Comparison of ENCODE assay signal across 11 cellular contexts in genomic region chr10:70265032-70265689, GRCh38. TPM values are rescaled to one million over a fixed set of nuclear protein-coding genes. Genes with fewer than 3 reads are reported as not detected.
DNase-seq lines count a peak whose midpoint lies in the region; ATAC-seq, FAIRE-seq and TF ChIP-seq lines count a peak whose summit lies in the region.
"Had no signal": no experiment of that assay in that cellular context is flagged by ENCODE, and none has a peak within 500 bp of the region (broad histone marks: within the 10 kb centered on the region; RNA-seq: fewer than 3 reads in every experiment).

No MANE protein-coding gene starts in this region.

- no peaks in the 10 kb centered on the region for H3K9me3 ChIP-seq in liver (ENCODE audit: control insufficient read depth in 4 of 4, low read length in 3 of 4)
- H3K9me3 ChIP-seq in tibial nerve = peaks cover 0 to 5% (median 0%) of the 10 kb centered on the region in 4 donors

- DNase-seq in ELF-1 (ENCODE audit: low read depth, low spot score) = peak; percentile 86
- DNase-seq in HTR-8/SVneo (ENCODE audit: insufficient read length, low spot score) = peak; percentile 36
- DNase-seq in astrocyte of the cerebellum (ENCODE audit: low read depth) = no peak
- no peak for DNase-seq in NCI-H1436 (lab: John Stamatoyannopoulos, UW)
- no peak for DNase-seq in tibial nerve (ENCODE audit: low spot score in 2 of 2)
- no peak for DNase-seq in stimulated activated CD4-positive, alpha-beta T cell treated with anti-CD3 and anti-CD28 coated beads, Interleukin-15, amount 100 ng/mL, for 24 hours
- DNase-seq: activated CD4-positive, alpha-beta T cell treated with anti-CD3 and anti-CD28 coated beads, Interleukin-2, amount 50 U/mL, for 1 hour had no signal

- H3K27ac ChIP-seq in liver (ENCODE audit: low read depth in 1 of 2, low read length in 2 of 2) (no peak overlapping the region), tibial nerve (no peak overlapping the region)
- H3K27ac ChIP-seq: parathyroid adenoma had no signal

- no peak overlapping the region for H3K4me3 ChIP-seq in astrocyte of the cerebellum (ENCODE audit: low read depth, low read length)
- no peak overlapping the region for H3K4me3 ChIP-seq in liver (ENCODE audit: low read depth in 1 of 3, low read length in 3 of 3)
- no peak overlapping the region for H3K4me3 ChIP-seq in tibial nerve

- peak; percentile 50 to 66 for TF ChIP-seq RAD21 in liver (IDR thresholded peaks at IDR 0.05)

- TF ChIP-seq EP300 in tibial nerve (IDR thresholded peaks at IDR 0.05) = no peak

- peak; percentile 54 for TF ChIP-seq CTCF in astrocyte of the cerebellum (IDR thresholded peaks at IDR 0.05; ENCODE audit: low read depth, low read length, missing control alignments)
- TF ChIP-seq CTCF in liver (IDR thresholded peaks at IDR 0.05; ENCODE audit: low read depth, low read length, missing input control) = no peak
- TF ChIP-seq CTCF in tibial nerve (IDR thresholded peaks at IDR 0.05) = peak in 2 of 5 experiments; percentile 7 to 13

- peaks cover 0 to 2% (median 0%) of the 10 kb centered on the region in 4 donors for H3K27me3 ChIP-seq in liver (ENCODE audit: control insufficient read depth in 4 of 4, insufficient read depth in 4 of 4, low read length in 3 of 4)
- no peaks in the 10 kb centered on the region for H3K27me3 ChIP-seq in tibial nerve

- in situ Hi-C loops in astrocyte of the cerebellum (cut with HindIII; ENCODE audit: low sequenced_read_pairs) = no loop called here

- TF ChIP-seq POLR2A in tibial nerve (IDR thresholded peaks at IDR 0.05) = no peak

- no peak overlapping the region for H3K9ac ChIP-seq in liver (ENCODE audit: low read depth in 1 of 2, low read length in 2 of 2)
- H3K9ac ChIP-seq: parathyroid adenoma had no signal

- no peak for FAIRE-seq in HTR-8/SVneo (lab: Jason Lieb, UNC)

- H3K36me3 ChIP-seq in liver (ENCODE audit: control insufficient read depth in 4 of 4, insufficient read depth in 3 of 4, low read depth in 1 of 4, low read length in 3 of 4) (no peaks in the 10 kb centered on the region), tibial nerve (no peaks in the 10 kb centered on the region)

- H3K4me1 ChIP-seq in liver (ENCODE audit: control insufficient read depth in 4 of 4, insufficient read depth in 4 of 4, low read length in 3 of 4) (no peaks in the 10 kb centered on the region), tibial nerve (no peaks in the 10 kb centered on the region)
- H3K4me1 ChIP-seq: parathyroid adenoma had no signal

- no peak for ATAC-seq in HG02678 (IDR thresholded peaks at IDR 0.05; ENCODE audit: unreplicated experiment)

- 51% methylated on average over 10 of the region's 10 CpGs for WGBS in liver
- WGBS in tibial nerve, 2 donors = 48 to 51% methylated on average over 10 of the region's 10 CpGs

TF ChIP-seq in liver, 16 proteins besides CTCF, POLR2A, EP300 and RAD21:
- TF ChIP-seq TAF1 (conservative IDR thresholded peaks at IDR 0.05) (no peak), REST (IDR thresholded peaks at IDR 0.05) (no peak), FOXA1 (IDR thresholded peaks at IDR 0.05) (no peak), NR2F2 (IDR thresholded peaks at IDR 0.05) (no peak)

RNA-seq across cellular contexts. Expression of gene NPFFR1, which starts 18.6 kb away (rescaled TPM):
- total RNA-seq in liver (under 1 TPM in 1 of 2 donors, not detected in 1; under 0.01 TPM), tibial nerve (1 to 10 TPM; 1.8 to 5.7 (median 4.4) TPM)
- not detected for polyA plus RNA-seq in liver
- polyA plus RNA-seq: IgD-negative memory B cell had no signal

RNA-seq across cellular contexts. Expression of gene PPA1, which starts 31.9 kb away (rescaled TPM):
- total RNA-seq in liver (10 to 100 TPM; 91.1 to 92.0 TPM), tibial nerve (100 to 1,000 TPM; 147 to 169 (median 150) TPM)
- 100 to 1,000 TPM; 107 to 111 TPM for polyA plus RNA-seq in liver

Comparison
In these comparisons a context has a peak if more than half of its experiments do, and no peak if none do; other contexts are left out.
1. DNase-seq: peak in ELF-1 (single experiment) and HTR-8/SVneo (single experiment); none in astrocyte of the cerebellum (single experiment), NCI-H1436 (single experiment), tibial nerve (0 of 2) and stimulated activated CD4-positive, alpha-beta T cell treated with anti-CD3 and anti-CD28 coated beads, Interleukin-15, amount 100 ng/mL, for 24 hours (single experiment).